In genomic region chr13:44763604-44764311, GRCh38 we compare ENCODE assay signal across 11 cellular contexts.
DNase-seq lines count a peak whose midpoint lies in the region; ATAC-seq and TF ChIP-seq lines count a peak whose summit lies in the region.
"Had no signal": no experiment of that assay in that cellular context is flagged by ENCODE, and none has a peak within 500 bp of the region (broad histone marks: within the 10 kb centered on the region; RNA-seq: fewer than 3 reads in every experiment).

No MANE protein-coding gene starts in this region.

- H3K9me3 Mint-ChIP-seq in Caco-2 (ENCODE audit: unreplicated experiment): no peaks in the 10 kb centered on the region
- no peaks in the 10 kb centered on the region for H3K9me3 Mint-ChIP-seq in stimulated activated memory B cell treated with anti-CD40 and anti-IgM and Interleukin-4, amounts not matched to agents 10 μg/mL and 1 μg/mL and 100 μg/mL, for 72 hours
- H3K9me3 Mint-ChIP-seq: effector memory CD8-positive, alpha-beta T cell had no signal

- H3K4me3 Mint-ChIP-seq in Caco-2 (ENCODE audit: unreplicated experiment): peak overlapping the region; percentile 47
- no peak overlapping the region for H3K4me3 Mint-ChIP-seq in stimulated activated memory B cell treated with anti-CD40 and anti-IgM and Interleukin-4, amounts not matched to agents 10 μg/mL and 1 μg/mL and 100 μg/mL, for 72 hours
- H3K4me3 Mint-ChIP-seq: effector memory CD8-positive, alpha-beta T cell had no signal

- H3K9me3 ChIP-seq in Caco-2: no peaks in the 10 kb centered on the region
- no peaks in the 10 kb centered on the region for H3K9me3 ChIP-seq in heart left ventricle
- H3K9me3 ChIP-seq in osteoblast (ENCODE audit: low read depth, low read length): no peaks in the 10 kb centered on the region

- ATAC-seq in heart left ventricle: peak; percentile 64 to 81 (median 72)
- no peak for ATAC-seq in stimulated activated memory B cell treated with anti-CD40 and anti-IgM and Interleukin-4, amounts not matched to agents 10 μg/mL and 1 μg/mL and 100 μg/mL, for 72 hours
- ATAC-seq: effector memory CD8-positive, alpha-beta T cell had no signal

- H3K27ac Mint-ChIP-seq in Caco-2 (ENCODE audit: unreplicated experiment): peak overlapping the region; percentile 80
- no peak overlapping the region for H3K27ac Mint-ChIP-seq in stimulated activated memory B cell treated with anti-CD40 and anti-IgM and Interleukin-4, amounts not matched to agents 10 μg/mL and 1 μg/mL and 100 μg/mL, for 72 hours

- H3K27ac ChIP-seq in heart left ventricle (peak overlapping the region in 5 of 12 donors; percentile 7 to 46 (median 27)), osteoblast (ENCODE audit: low read depth, low read length) (peak overlapping the region; percentile 27)

- H3K36me3 Mint-ChIP-seq in Caco-2 (ENCODE audit: insufficient read depth, unreplicated experiment): no peaks in the 10 kb centered on the region
- no peaks in the 10 kb centered on the region for H3K36me3 Mint-ChIP-seq in stimulated activated memory B cell treated with anti-CD40 and anti-IgM and Interleukin-4, amounts not matched to agents 10 μg/mL and 1 μg/mL and 100 μg/mL, for 72 hours

- 38 to 59% (median 52%) methylated on average over 9 to 11 of the region's 11 CpGs for WGBS in heart left ventricle, 4 donors

- no TSS peak for BruUV-seq in Caco-2 (replicated peaks; lab: Mats Ljungman, UMichigan)

- no peaks in the 10 kb centered on the region for H3K27me3 ChIP-seq in Caco-2 (replicated peaks; ENCODE audit: control insufficient read depth, insufficient read depth, low read length)
- no peaks in the 10 kb centered on the region for H3K27me3 ChIP-seq in heart left ventricle
- no peaks in the 10 kb centered on the region for H3K27me3 ChIP-seq in osteoblast (ENCODE audit: insufficient read depth, low read length)

- H3K4me1 ChIP-seq in Caco-2: peaks cover 74% of the 10 kb centered on the region
- peaks cover 0 to 29% (median 9%) of the 10 kb centered on the region in 12 donors for H3K4me1 ChIP-seq in heart left ventricle
- peaks cover 34% of the 10 kb centered on the region for H3K4me1 ChIP-seq in osteoblast (ENCODE audit: insufficient read depth, low read length)

- H3K4me1 Mint-ChIP-seq in Caco-2 (ENCODE audit: low read depth, unreplicated experiment): peaks cover 53% of the 10 kb centered on the region
- peaks cover 12% of the 10 kb centered on the region for H3K4me1 Mint-ChIP-seq in stimulated activated memory B cell treated with anti-CD40 and anti-IgM and Interleukin-4, amounts not matched to agents 10 μg/mL and 1 μg/mL and 100 μg/mL, for 72 hours

- intact Hi-C loops in Caco-2 (cut with micrococcal nuclease; ENCODE audit: unreplicated experiment): loop anchor here (2.0 kb wide), 1 partner anchor 51 kb away; no protein-coding TSS in a partner anchor
- intact Hi-C loops in heart left ventricle (cut with DNase I): loop anchor here in 1 of 10 donors (5.0 kb wide), 1 partner anchor 186 kb away; the partner anchor contains the start of gene TSC22D1

- no peaks in the 10 kb centered on the region for H4K20me1 ChIP-seq in osteoblast (ENCODE audit: insufficient read depth, low read length)

- DNase-seq in Caco-2 (no peak), UCSD-AML1 (lab: John Stamatoyannopoulos, UW; ENCODE audit: unreplicated experiment) (peak; percentile 21), heart left ventricle (peak in 4 of 5 donors; percentile 19 to 67 (median 38)), osteoblast (ENCODE audit: insufficient read length, low spot score, missing footprints) (peak; percentile 23), EL (no peak)
- no peak for DNase-seq in activated CD4-positive, alpha-beta T cell treated with anti-CD3 and anti-CD28 coated beads, Interleukin-2, amount 50 U/mL, for 4 hours
- no peak for DNase-seq in stimulated activated naive CD4-positive, alpha-beta T cell treated with Interleukin-2 at 50 U/mL for 16 hours (lab: John Stamatoyannopoulos, UW)
- DNase-seq: effector memory CD8-positive, alpha-beta T cell; NCI-H1694; stimulated activated CD4-positive, alpha-beta T cell treated with anti-CD3 and anti-CD28 coated beads, Interleukin-4, amount 100 ng/mL, for 24 hours had no signal

- TF ChIP-seq CTCF in Caco-2 (IDR thresholded peaks at IDR 0.05; ENCODE audit: insufficient read depth in 1 of 2, low read depth in 1 of 2, low read length in 1 of 2, severe bottlenecking in 1 of 2, unreplicated experiment in 1 of 2): no peak
- TF ChIP-seq CTCF in heart left ventricle (IDR thresholded peaks at IDR 0.05): no peak
- no peak for TF ChIP-seq CTCF in osteoblast (IDR thresholded peaks at IDR 0.05; ENCODE audit: extremely low read depth, low read depth, low read length)

- H3K36me3 ChIP-seq in Caco-2 (ENCODE audit: control insufficient read depth, insufficient read depth, low read length) (no peaks in the 10 kb centered on the region), heart left ventricle (no peaks in the 10 kb centered on the region), osteoblast (ENCODE audit: insufficient read depth, low read length) (no peaks in the 10 kb centered on the region)

- H3K27me3 Mint-ChIP-seq in Caco-2 (ENCODE audit: insufficient read depth, unreplicated experiment): no peaks in the 10 kb centered on the region
- peaks cover 11% of the 10 kb centered on the region for H3K27me3 Mint-ChIP-seq in stimulated activated memory B cell treated with anti-CD40 and anti-IgM and Interleukin-4, amounts not matched to agents 10 μg/mL and 1 μg/mL and 100 μg/mL, for 72 hours

- peak overlapping the region; percentile 84 for H2AFZ ChIP-seq in osteoblast (ENCODE audit: low read length)

- POLR2A ChIA-PET in Caco-2 (lab: Charles Lee): no interaction called here

- H3K4me3 ChIP-seq in Caco-2 (ENCODE audit: low read depth, low read length): no peak overlapping the region
- no peak overlapping the region for H3K4me3 ChIP-seq in heart left ventricle
- H3K4me3 ChIP-seq in osteoblast (ENCODE audit: insufficient read depth, low read length): no peak overlapping the region

- TF ChIP-seq POLR2A in heart left ventricle (IDR thresholded peaks at IDR 0.05): no peak

- H3K4me2 ChIP-seq in osteoblast (ENCODE audit: insufficient read depth, low read length): peak overlapping the region; percentile 52

- CTCF ChIA-PET in Caco-2 (lab: Charles Lee): interaction anchor here (0.7 kb wide), 1 partner anchor 1753 kb away, joined by 4 read pairs; no protein-coding TSS in a partner anchor

- H3K79me2 ChIP-seq in osteoblast (ENCODE audit: insufficient read depth, low read length): no peaks in the 10 kb centered on the region

Comparison
In these comparisons a context has a peak if more than half of its experiments do, and no peak if none do; other contexts are left out.
1. DNase-seq: peak in UCSD-AML1 (single experiment), heart left ventricle (4 of 5) and osteoblast (single experiment); none in Caco-2 (0 of 2), activated CD4-positive, alpha-beta T cell treated with anti-CD3 and anti-CD28 coated beads, Interleukin-2, amount 50 U/mL, for 4 hours (0 of 2), stimulated activated naive CD4-positive, alpha-beta T cell treated with Interleukin-2 at 50 U/mL for 16 hours (single experiment) and EL (single experiment).